Comparison of ENCODE assay signal across 9 cellular contexts in the genomic region with DNA sequence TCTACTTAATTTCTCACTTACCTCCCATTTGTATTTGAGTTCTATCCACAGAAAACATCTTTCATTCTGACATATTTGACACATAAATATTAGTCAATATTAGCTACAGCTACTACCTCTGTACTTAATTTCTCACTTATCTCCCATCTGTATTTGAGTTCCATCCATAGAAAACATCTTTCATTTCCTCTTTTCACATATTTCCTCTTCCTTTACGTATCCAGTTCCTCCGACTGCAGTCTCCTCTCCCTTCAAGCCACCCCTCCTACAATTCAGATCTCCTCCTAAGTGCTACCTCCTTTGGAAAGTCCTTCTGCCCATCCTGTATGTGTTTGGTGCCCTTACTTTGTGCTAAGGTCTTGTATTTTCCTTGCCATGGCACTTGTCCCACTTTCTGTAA. TPM values are rescaled to one million over a fixed set of nuclear protein-coding genes. Genes with fewer than 3 reads are reported as not detected.
A peak's percentile ranks its signal among the peaks of the same experiment; 100 is the strongest.
DNase-seq lines count a peak whose midpoint lies in the region; ATAC-seq and TF ChIP-seq lines count a peak whose summit lies in the region.
"Had no signal": no experiment of that assay in that cellular context is flagged by ENCODE, and none has a peak within 500 bp of the region (broad histone marks: within the 10 kb centered on the region; RNA-seq: fewer than 3 reads in every experiment).

No MANE protein-coding gene starts in this region.

- no peaks in the 10 kb centered on the region for H3K9me3 ChIP-seq in tibial artery

- no peak overlapping the region for H3K27ac ChIP-seq in tibial artery

- no peak for ATAC-seq in activated CD8-positive, alpha-beta T cell treated with anti-CD3 and anti-CD28 coated beads for 36 hours

- H3K4me1 ChIP-seq in tibial artery = peaks cover 0 to 44% (median 35%) of the 10 kb centered on the region in 4 donors

- peak overlapping the region; percentile 64 to 66 for H3K4me3 ChIP-seq in tibial artery

- peak overlapping the region; percentile 94 for H3K4me3 Mint-ChIP-seq in activated naive CD4-positive, alpha-beta T cell treated with anti-CD3 and anti-CD28 coated beads, Interleukin-2, amount 10 ng/mL, durations not matched to agents 7 days and 5 days
- peak overlapping the region; percentile 100 for H3K4me3 Mint-ChIP-seq in activated CD8-positive, alpha-beta T cell treated with anti-CD3 and anti-CD28 coated beads for 36 hours
- H3K4me3 Mint-ChIP-seq in immature natural killer cell = peak overlapping the region; percentile 14 to 100 (median 99)

- H3K27me3 ChIP-seq in tibial artery = no peaks in the 10 kb centered on the region

- TF ChIP-seq CTCF in activated CD8-positive, alpha-beta T cell treated with anti-CD3 and anti-CD28 coated beads for 36 hours (IDR thresholded peaks at IDR 0.05) = no peak
- TF ChIP-seq CTCF in tibial artery (IDR thresholded peaks at IDR 0.05) = no peak

- intact Hi-C loops in activated CD8-positive, alpha-beta T cell treated with anti-CD3 and anti-CD28 coated beads for 36 hours (cut with micrococcal nuclease) = loop anchor here (10.0 kb wide), 1 partner anchor 1378 kb away; a partner anchor contains a TSS
- intact Hi-C loops in tibial artery (cut with DNase I; ENCODE audit: low total_unique reads) = no loop called here

- no peaks in the 10 kb centered on the region for H3K9me3 Mint-ChIP-seq in activated naive CD4-positive, alpha-beta T cell treated with anti-CD3 and anti-CD28 coated beads, Interleukin-2, amount 10 ng/mL, durations not matched to agents 7 days and 5 days
- H3K9me3 Mint-ChIP-seq in activated CD8-positive, alpha-beta T cell treated with anti-CD3 and anti-CD28 coated beads for 36 hours = no peaks in the 10 kb centered on the region
- no peaks in the 10 kb centered on the region for H3K9me3 Mint-ChIP-seq in immature natural killer cell

- H3K27me3 Mint-ChIP-seq in activated naive CD4-positive, alpha-beta T cell treated with anti-CD3 and anti-CD28 coated beads, Interleukin-2, amount 10 ng/mL, durations not matched to agents 7 days and 5 days = no peaks in the 10 kb centered on the region
- H3K27me3 Mint-ChIP-seq in activated CD8-positive, alpha-beta T cell treated with anti-CD3 and anti-CD28 coated beads for 36 hours = no peaks in the 10 kb centered on the region
- H3K27me3 Mint-ChIP-seq in immature natural killer cell (ENCODE audit: low read depth in 3 of 3) = peaks cover 0 to 6% (median 3%) of the 10 kb centered on the region in 3 donors

- POLR2A ChIA-PET in activated CD8-positive, alpha-beta T cell treated with anti-CD3 and anti-CD28 coated beads for 36 hours (lab: Charles Lee) = no interaction called here

- no peak for DNase-seq in activated naive CD4-positive, alpha-beta T cell treated with anti-CD3 and anti-CD28 coated beads, Interleukin-2, amount 10 ng/mL, durations not matched to agents 7 days and 5 days
- no peak for DNase-seq in activated naive CD4-positive, alpha-beta T cell treated with anti-CD3 and anti-CD28 coated beads, Interleukin-2, amount 50 U/mL, for 16 hours
- no peak for DNase-seq in activated CD8-positive, alpha-beta T cell treated with anti-CD3 and anti-CD28 coated beads for 36 hours
- DNase-seq in immature natural killer cell (no peak), tibial artery (no peak), D341Med (ENCODE audit: low spot score) (no peak), iPS-NIHi7 (ENCODE audit: extremely low spot score) (no peak)
- DNase-seq in activated CD4-positive, CD25-positive, alpha-beta regulatory T cell treated with anti-CD3 and anti-CD28 coated beads, Interleukin-2, amount 50 U/mL, for 72 hours = no peak
- DNase-seq: hypothalamus had no signal

- H3K36me3 Mint-ChIP-seq in activated naive CD4-positive, alpha-beta T cell treated with anti-CD3 and anti-CD28 coated beads, Interleukin-2, amount 10 ng/mL, durations not matched to agents 7 days and 5 days = peaks cover 18% of the 10 kb centered on the region
- H3K36me3 Mint-ChIP-seq in activated CD8-positive, alpha-beta T cell treated with anti-CD3 and anti-CD28 coated beads for 36 hours (ENCODE audit: low read depth) = peaks cover 22% of the 10 kb centered on the region
- H3K36me3 Mint-ChIP-seq in immature natural killer cell = peaks cover 0 to 3% (median 0%) of the 10 kb centered on the region in 3 donors

- CTCF ChIA-PET in activated naive CD4-positive, alpha-beta T cell treated with anti-CD3 and anti-CD28 coated beads, Interleukin-2, amount 10 ng/mL, durations not matched to agents 7 days and 5 days (lab: Charles Lee) = interaction anchor here (0.7 to 2.7 kb wide), 2 partner anchors 17 to 19 kb away, joined by 3 to 8 read pairs; no protein-coding TSS in a partner anchor
- CTCF ChIA-PET in activated CD8-positive, alpha-beta T cell treated with anti-CD3 and anti-CD28 coated beads for 36 hours (lab: Charles Lee) = interaction anchor here (1.6 to 4.3 kb wide), 2 partner anchors 16 to 131 kb away, joined by 5 to 27 read pairs; no protein-coding TSS in a partner anchor

- H3K4me1 Mint-ChIP-seq in activated naive CD4-positive, alpha-beta T cell treated with anti-CD3 and anti-CD28 coated beads, Interleukin-2, amount 10 ng/mL, durations not matched to agents 7 days and 5 days = peaks cover 53% of the 10 kb centered on the region
- peaks cover 41% of the 10 kb centered on the region for H3K4me1 Mint-ChIP-seq in activated CD8-positive, alpha-beta T cell treated with anti-CD3 and anti-CD28 coated beads for 36 hours (ENCODE audit: low read depth)
- peaks cover 51 to 73% of the 10 kb centered on the region in 2 donors for H3K4me1 Mint-ChIP-seq in immature natural killer cell

- peaks cover 0 to 19% (median 0%) of the 10 kb centered on the region in 3 donors for H3K36me3 ChIP-seq in tibial artery

- peak overlapping the region; percentile 13 for H3K27ac Mint-ChIP-seq in activated naive CD4-positive, alpha-beta T cell treated with anti-CD3 and anti-CD28 coated beads, Interleukin-2, amount 10 ng/mL, durations not matched to agents 7 days and 5 days
- H3K27ac Mint-ChIP-seq in activated CD8-positive, alpha-beta T cell treated with anti-CD3 and anti-CD28 coated beads for 36 hours = no peak overlapping the region
- peak overlapping the region in 3 of 6 donors; percentile 14 to 50 (median 25) for H3K27ac Mint-ChIP-seq in immature natural killer cell

RNA-seq across cellular contexts. Expression of a gene that starts 1.6 kb away (rescaled TPM):
- total RNA-seq in activated CD8-positive, alpha-beta T cell treated with anti-CD3 and anti-CD28 coated beads for 36 hours = 10 to 100 TPM; 20.5 to 22.9 TPM
- polyA plus RNA-seq in immature natural killer cell = 10 to 100 TPM; 16.6 to 42.4 (median 26.4) TPM

RNA-seq across cellular contexts. Expression of a gene that starts 1.8 kb away (rescaled TPM):
- total RNA-seq in activated CD8-positive, alpha-beta T cell treated with anti-CD3 and anti-CD28 coated beads for 36 hours = 10 to 100 TPM; 32.3 to 38.1 TPM
- 10 to 100 TPM; 19.2 to 33.4 (median 28.1) TPM for polyA plus RNA-seq in immature natural killer cell
